ENCODE assay signal across 18 cellular contexts in the genomic region with DNA sequence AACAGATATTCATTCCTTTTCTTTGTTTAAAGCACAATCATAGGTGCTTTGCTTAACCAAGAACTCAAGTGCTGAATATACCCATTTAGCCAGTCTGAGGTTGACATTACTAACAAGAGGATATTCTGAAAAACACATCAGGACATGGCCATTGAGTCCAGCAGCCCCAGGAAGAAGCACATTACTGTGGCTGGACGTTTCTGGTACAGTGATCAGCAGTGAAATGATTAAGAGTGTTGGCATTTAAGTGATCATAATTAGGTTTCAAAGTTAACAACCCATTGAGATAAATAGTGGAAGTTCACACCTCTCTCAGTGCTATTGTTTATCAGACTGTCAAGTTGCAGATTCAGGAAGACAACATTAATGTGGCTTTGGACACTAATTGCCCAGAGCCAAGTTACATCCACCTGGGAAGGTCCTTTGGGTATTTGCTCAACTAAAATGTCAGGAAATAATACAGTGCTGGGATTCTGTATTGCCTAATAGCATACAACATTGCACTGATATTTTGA.
DNase-seq lines count a peak whose midpoint lies in the region; ATAC-seq, FAIRE-seq and TF ChIP-seq lines count a peak whose summit lies in the region.
"Had no signal": no experiment of that assay in that cellular context is flagged by ENCODE, and none has a peak within 500 bp of the region (broad histone marks: within the 10 kb centered on the region; RNA-seq: fewer than 3 reads in every experiment).

No MANE protein-coding gene starts in this region.

- no peaks in the 10 kb centered on the region for H3K79me2 ChIP-seq in trophoblast cell (ENCODE audit: control insufficient read depth, insufficient read depth, low read length, poor library complexity)

- no peak overlapping the region for H3K4me3 ChIP-seq in trophoblast cell (ENCODE audit: low read depth, low read length)
- H3K4me3 ChIP-seq in CD8-positive, alpha-beta memory T cell (ENCODE audit: low read length), result no peak overlapping the region
- H3K4me3 ChIP-seq: A549, BLaER1, GM23248 had no signal

- no peaks in the 10 kb centered on the region for H3K36me3 ChIP-seq in trophoblast cell (ENCODE audit: control insufficient read depth in 1 of 2, insufficient read depth in 2 of 2, low read length in 2 of 2)
- H3K36me3 ChIP-seq in CD8-positive, alpha-beta memory T cell (ENCODE audit: insufficient read depth, low read length), result no peaks in the 10 kb centered on the region
- H3K36me3 ChIP-seq: BLaER1 had no signal

- H2BK120ac ChIP-seq in trophoblast cell (ENCODE audit: insufficient read depth, low read length, poor library complexity), result no peak overlapping the region

- H3K4me3 Mint-ChIP-seq in nephron progenitor cell, result no peak overlapping the region
- H3K4me3 Mint-ChIP-seq in CD8-positive, alpha-beta memory T cell, result no peak overlapping the region
- H3K4me3 Mint-ChIP-seq: CD14-positive monocyte; CD4-positive, alpha-beta memory T cell had no signal

- no peak for ATAC-seq in GM21786 (IDR thresholded peaks at IDR 0.05; ENCODE audit: unreplicated experiment)
- ATAC-seq: A549 had no signal

- H2BK12ac ChIP-seq in trophoblast cell (ENCODE audit: low read length), result no peak overlapping the region

- no peaks in the 10 kb centered on the region for H3K4me1 ChIP-seq in trophoblast cell (ENCODE audit: control insufficient read depth in 1 of 2, insufficient read depth in 2 of 2, low read length in 2 of 2)
- no peaks in the 10 kb centered on the region for H3K4me1 ChIP-seq in CD8-positive, alpha-beta memory T cell (ENCODE audit: insufficient read depth, low read length)
- H3K4me1 ChIP-seq: A549, BLaER1 had no signal

- no peaks in the 10 kb centered on the region for H3K27me3 ChIP-seq in trophoblast cell (ENCODE audit: insufficient read depth, low read length)
- no peaks in the 10 kb centered on the region for H3K27me3 ChIP-seq in CD8-positive, alpha-beta memory T cell (ENCODE audit: insufficient read depth, low read length, poor library complexity, severe bottlenecking)
- H3K27me3 ChIP-seq: BLaER1 had no signal

- H3K36me3 Mint-ChIP-seq in nephron progenitor cell (ENCODE audit: low read depth), result no peaks in the 10 kb centered on the region
- no peaks in the 10 kb centered on the region for H3K36me3 Mint-ChIP-seq in CD8-positive, alpha-beta memory T cell
- H3K36me3 Mint-ChIP-seq: CD14-positive monocyte; CD4-positive, alpha-beta memory T cell had no signal

- no peak overlapping the region for H3K4ac ChIP-seq in trophoblast cell (ENCODE audit: low read depth, low read length)

- no CpG with 5 or more reads among the region's 1 CpG for WGBS in trophoblast cell (ENCODE audit: extremely low coverage, insufficient coverage, insufficient read length)

- H2AK5ac ChIP-seq in trophoblast cell (ENCODE audit: low read length), result no peak overlapping the region

- H3K14ac ChIP-seq in trophoblast cell (ENCODE audit: low read length), result no peak overlapping the region

- H3K18ac ChIP-seq in trophoblast cell (ENCODE audit: low read length), result no peak overlapping the region

- no peaks in the 10 kb centered on the region for H3K79me1 ChIP-seq in trophoblast cell (ENCODE audit: low read length)

- peaks cover 2% of the 10 kb centered on the region for H3K9me3 Mint-ChIP-seq in nephron progenitor cell
- H3K9me3 Mint-ChIP-seq in CD8-positive, alpha-beta memory T cell, result peaks cover 0 to 2% (median 0%) of the 10 kb centered on the region in 5 donors

- no peak overlapping the region for H3K9ac ChIP-seq in trophoblast cell (ENCODE audit: low read length)
- H3K9ac ChIP-seq: BLaER1, GM23248 had no signal

- H3K4me1 Mint-ChIP-seq in nephron progenitor cell, result peaks cover 82% of the 10 kb centered on the region
- H3K4me1 Mint-ChIP-seq in CD8-positive, alpha-beta memory T cell, result no peaks in the 10 kb centered on the region
- H3K4me1 Mint-ChIP-seq: CD14-positive monocyte; CD4-positive, alpha-beta memory T cell had no signal

- FAIRE-seq in D721Med (lab: Jason Lieb, UNC), result peak; percentile 29
- FAIRE-seq: A549, G401.6, GM12891, GM19239 had no signal

- H4K91ac ChIP-seq in trophoblast cell (ENCODE audit: low read depth, low read length), result no peak overlapping the region

- H4K12ac ChIP-seq in trophoblast cell (ENCODE audit: low read depth, low read length), result no peak overlapping the region

- DNase-seq in D721Med (ENCODE audit: insufficient read length, low spot score) (no peak), NCI-H69 (lab: John Stamatoyannopoulos, UW) (peak; percentile 75), kidney glomerular epithelial cell (lab: John Stamatoyannopoulos, UW) (peak; percentile 82), nephron progenitor cell (no peak), trophoblast cell (no peak), A172 (ENCODE audit: low spot score) (no peak)
- no peak for DNase-seq in CD8-positive, alpha-beta memory T cell
- DNase-seq: AML-193; CD4-positive, alpha-beta memory T cell; GM23248; HCEC 1CT had no signal

- H2AFZ ChIP-seq in trophoblast cell (ENCODE audit: insufficient read depth, low read length, poor library complexity), result no peak overlapping the region
- H2AFZ ChIP-seq: GM23248 had no signal

- no peak overlapping the region for H3K27ac ChIP-seq in trophoblast cell (ENCODE audit: low read depth, low read length)
- no peak overlapping the region for H3K27ac ChIP-seq in CD8-positive, alpha-beta memory T cell (ENCODE audit: low read depth, low read length)
- H3K27ac ChIP-seq: A549, BLaER1, GM23248 had no signal

- no peak overlapping the region for H3K23ac ChIP-seq in trophoblast cell (ENCODE audit: low read length)

- no peak overlapping the region for H4K8ac ChIP-seq in trophoblast cell (ENCODE audit: low read depth, low read length)

- H2BK5ac ChIP-seq in trophoblast cell (ENCODE audit: low read depth, low read length, poor library complexity), result no peak overlapping the region

- H3K9me3 ChIP-seq in trophoblast cell (ENCODE audit: insufficient read depth, low read depth, low read length), result no peaks in the 10 kb centered on the region
- H3K9me3 ChIP-seq in CD8-positive, alpha-beta memory T cell (ENCODE audit: low read length), result no peaks in the 10 kb centered on the region
- H3K9me3 ChIP-seq: A549, BLaER1 had no signal

- no peaks in the 10 kb centered on the region for H3K27me3 Mint-ChIP-seq in nephron progenitor cell (ENCODE audit: low read depth, poor library complexity)
- H3K27me3 Mint-ChIP-seq in CD8-positive, alpha-beta memory T cell, result peaks cover 0 to 6% of the 10 kb centered on the region in 2 donors

- H3K4me2 ChIP-seq in trophoblast cell (ENCODE audit: low read length), result no peak overlapping the region
- H3K4me2 ChIP-seq: A549, BLaER1 had no signal

- TF ChIP-seq CTCF in D721Med (IDR thresholded peaks at IDR 0.05; ENCODE audit: insufficient read depth, missing control alignments) (no peak), nephron progenitor cell (IDR thresholded peaks at IDR 0.05) (no peak)

- peak overlapping the region; percentile 70 for H3K27ac Mint-ChIP-seq in nephron progenitor cell
- H3K27ac Mint-ChIP-seq in CD8-positive, alpha-beta memory T cell, result no peak overlapping the region
- H3K27ac Mint-ChIP-seq: CD14-positive monocyte; CD4-positive, alpha-beta memory T cell had no signal

- POLR2A ChIA-PET in CD8-positive, alpha-beta memory T cell (lab: Charles Lee), result no interaction called here

- CTCF ChIA-PET in CD8-positive, alpha-beta memory T cell (lab: Charles Lee), result no interaction called here

Comparison
In these comparisons a context has a peak if more than half of its experiments do, and no peak if none do; other contexts are left out.
1. DNase-seq: peak in NCI-H69 (single experiment) and kidney glomerular epithelial cell (single experiment); none in D721Med (single experiment), nephron progenitor cell (single experiment), trophoblast cell (0 of 2), A172 (single experiment) and CD8-positive, alpha-beta memory T cell (0 of 5).